In genomic region chr17:78355045-78355641, GRCh38 we compare ENCODE assay signal across 9 cellular contexts. TPM values are rescaled to one million over a fixed set of nuclear protein-coding genes. Genes with fewer than 3 reads are reported as not detected.
DNase-seq lines count a peak whose midpoint lies in the region; ATAC-seq and TF ChIP-seq lines count a peak whose summit lies in the region.
"Had no signal": no experiment of that assay in that cellular context is flagged by ENCODE, and none has a peak within 500 bp of the region (broad histone marks: within the 10 kb centered on the region; RNA-seq: fewer than 3 reads in every experiment).

No MANE protein-coding gene starts in this region.

- H3K36me3 ChIP-seq in CD4-positive, alpha-beta memory T cell (ENCODE audit: insufficient read depth, low read length): peaks cover 21% of the 10 kb centered on the region
- peaks cover 10% of the 10 kb centered on the region; the same call in 1 of the 2 replicates for H3K36me3 ChIP-seq in Panc1 (ENCODE audit: control insufficient read depth, insufficient read depth, low read length)
- H3K36me3 ChIP-seq in colonic mucosa: peaks cover 6% of the 10 kb centered on the region
- H3K36me3 ChIP-seq in adrenal gland (replicated peaks in 1 of 2): peaks cover 0 to 22% of the 10 kb centered on the region in 2 donors

- H3K4me3 Mint-ChIP-seq in CD4-positive, alpha-beta memory T cell: peak overlapping the region; percentile 60 to 89 (median 87)
- peak overlapping the region; percentile 89 for H3K4me3 Mint-ChIP-seq in osteocyte (ENCODE audit: unreplicated experiment)

- DNase-seq in CD4-positive, alpha-beta memory T cell: peak; percentile 51 to 81 (median 55)
- DNase-seq in Panc1 (ENCODE audit: low read depth, low spot score): no peak
- DNase-seq in colonic mucosa: no peak
- DNase-seq in osteocyte (ENCODE audit: extremely low spot score, unreplicated experiment): no peak
- DNase-seq in amygdala (lab: John Stamatoyannopoulos, UW): no peak
- DNase-seq in KG1 (lab: John Stamatoyannopoulos, UW): no peak
- DNase-seq in adrenal gland: no peak
- DNase-seq: NCI-H1092 had no signal

- H3K27me3 Mint-ChIP-seq in CD4-positive, alpha-beta memory T cell: no peaks in the 10 kb centered on the region
- no peaks in the 10 kb centered on the region for H3K27me3 Mint-ChIP-seq in osteocyte (ENCODE audit: unreplicated experiment)

- peak overlapping the region; percentile 81 for H3K27ac ChIP-seq in CD4-positive, alpha-beta memory T cell (ENCODE audit: low read depth, low read length)
- H3K27ac ChIP-seq in Panc1 (ENCODE audit: low read length) (peak overlapping the region; percentile 98), colonic mucosa (peak overlapping the region; percentile 38), adrenal gland (peak overlapping the region in 2 of 5 donors; percentile 49 to 61)

- H3K4me1 Mint-ChIP-seq in CD4-positive, alpha-beta memory T cell: peaks cover 36 to 78% (median 61%) of the 10 kb centered on the region in 4 donors
- H3K4me1 Mint-ChIP-seq in osteocyte (ENCODE audit: unreplicated experiment): peaks cover 69% of the 10 kb centered on the region

- TF ChIP-seq CTCF in Panc1 (IDR thresholded peaks at IDR 0.05): no peak
- no peak for TF ChIP-seq CTCF in colonic mucosa (IDR thresholded peaks at IDR 0.05)
- TF ChIP-seq CTCF in osteocyte (IDR thresholded peaks at IDR 0.05): no peak
- no peak for TF ChIP-seq CTCF in adrenal gland (IDR thresholded peaks at IDR 0.05)

- H3K4me3 ChIP-seq in CD4-positive, alpha-beta memory T cell (ENCODE audit: low read length in 2 of 2): peak overlapping the region in 1 of 2 donors; percentile 42
- H3K4me3 ChIP-seq in Panc1 (ENCODE audit: low read depth in 2 of 2, low read length in 2 of 2): 0 out of 4 replicates have a peak overlapping the region, but pooled peaks of 1 of the 2 experiments have one; percentile 98
- H3K4me3 ChIP-seq in colonic mucosa: no peak overlapping the region
- no peak overlapping the region for H3K4me3 ChIP-seq in adrenal gland

- no peak for TF ChIP-seq POLR2A in adrenal gland (IDR thresholded peaks at IDR 0.05)

- peaks cover 0 to 2% (median 0%) of the 10 kb centered on the region in 8 donors for H3K9me3 Mint-ChIP-seq in CD4-positive, alpha-beta memory T cell
- H3K9me3 Mint-ChIP-seq in osteocyte (ENCODE audit: unreplicated experiment): no peaks in the 10 kb centered on the region

- POLR2A ChIA-PET in CD4-positive, alpha-beta memory T cell (lab: Charles Lee; ENCODE audit: partially characterized antibody): interaction anchor here (2.2 kb wide), 1 partner anchor 41 kb away, joined by 14 read pairs; no protein-coding TSS in a partner anchor
- POLR2A ChIA-PET in Panc1 (lab: Charles Lee): interaction anchor here (0.6 kb wide), 2 partner anchors 86 to 106 kb away, joined by 3 to 4 read pairs; no protein-coding TSS in a partner anchor

- BruUV-seq in Panc1 (replicated peaks; lab: Mats Ljungman, UMichigan): no TSS peak

- WGBS in adrenal gland, 4 donors: 63 to 75% (median 71%) methylated on average over 9 of the region's 9 CpGs

- peaks cover 19 to 29% of the 10 kb centered on the region in 2 donors for H3K36me3 Mint-ChIP-seq in CD4-positive, alpha-beta memory T cell
- peaks cover 32% of the 10 kb centered on the region for H3K36me3 Mint-ChIP-seq in osteocyte (ENCODE audit: unreplicated experiment)

- intact Hi-C loops in CD4-positive, alpha-beta memory T cell (cut with micrococcal nuclease): no loop called here
- intact Hi-C loops in Panc1 (cut with micrococcal nuclease; ENCODE audit: unreplicated experiment) (no loop called here), colonic mucosa (cut with DNase I) (no loop called here), adrenal gland (cut with DNase I) (no loop called here)

- no peak overlapping the region for H3K9ac ChIP-seq in colonic mucosa (ENCODE audit: low read depth in 2 of 2, low read length in 2 of 2)

- no peaks in the 10 kb centered on the region for H3K9me3 ChIP-seq in CD4-positive, alpha-beta memory T cell (ENCODE audit: control insufficient read depth in 1 of 2, low read length in 2 of 2)
- H3K9me3 ChIP-seq in Panc1 (ENCODE audit: control insufficient read depth, insufficient read depth, low read depth, low read length): no peaks in the 10 kb centered on the region
- no peaks in the 10 kb centered on the region for H3K9me3 ChIP-seq in colonic mucosa
- no peaks in the 10 kb centered on the region for H3K9me3 ChIP-seq in adrenal gland (replicated peaks in 1 of 3)

- peak overlapping the region; percentile 96 to 99 (median 99) for H3K27ac Mint-ChIP-seq in CD4-positive, alpha-beta memory T cell
- peak overlapping the region; percentile 97 for H3K27ac Mint-ChIP-seq in osteocyte (ENCODE audit: unreplicated experiment)

- CTCF ChIA-PET in CD4-positive, alpha-beta memory T cell (lab: Charles Lee; ENCODE audit: partially characterized antibody): interaction anchor here (0.9 to 8.5 kb wide), 4 partner anchors 12 to 103 kb away, joined by 3 to 134 read pairs (median 4); no protein-coding TSS in a partner anchor
- CTCF ChIA-PET in Panc1 (lab: Charles Lee): no interaction called here

- peaks cover 77% of the 10 kb centered on the region for H3K4me1 ChIP-seq in CD4-positive, alpha-beta memory T cell (ENCODE audit: insufficient read depth, low read length)
- H3K4me1 ChIP-seq in Panc1 (ENCODE audit: control insufficient read depth, insufficient read depth, low read length) (peaks cover 63% of the 10 kb centered on the region), colonic mucosa (peaks cover 16% of the 10 kb centered on the region), adrenal gland (replicated peaks in 1 of 2) (peaks cover 26 to 69% of the 10 kb centered on the region in 2 donors)

- in situ Hi-C loops in Panc1 (cut with HindIII; ENCODE audit: low pct_unique_long_range_greater_than_20kb, low sequenced_read_pairs): no loop called here

- no peaks in the 10 kb centered on the region for H3K27me3 ChIP-seq in CD4-positive, alpha-beta memory T cell (ENCODE audit: insufficient read depth, low read length)
- no peaks in the 10 kb centered on the region for H3K27me3 ChIP-seq in Panc1 (ENCODE audit: control insufficient read depth, insufficient read depth, low read length)
- H3K27me3 ChIP-seq in colonic mucosa: no peaks in the 10 kb centered on the region
- H3K27me3 ChIP-seq in adrenal gland: no peaks in the 10 kb centered on the region

- ATAC-seq in Panc1: no peak
- no peak for ATAC-seq in esophagus mucosa

RNA-seq across cellular contexts. Expression of gene SOCS3, which starts 4.7 kb away (rescaled TPM):
- total RNA-seq in CD4-positive, alpha-beta memory T cell: 1 to 10 TPM; 7.5 to 8.4 TPM
- polyA plus RNA-seq in CD4-positive, alpha-beta memory T cell: 100 to 1,000 TPM in 1 of 2 donors, 10 to 100 TPM in 1; 60.8 to 220 TPM
- total RNA-seq in Panc1 (2021; ENCODE audit: unreplicated experiment) (53.1 TPM), colonic mucosa (10 to 100 TPM; 19.7 to 29.4 TPM), osteocyte (79.1 and 86.4 TPM in 2 replicates), esophagus mucosa (13.6 TPM), adrenal gland (100 to 1,000 TPM in 3 of 8 donors, 10 to 100 TPM in 3, 1 to 10 TPM in 2; 5.3 to 114 (median 60.3) TPM)
- 30.5 TPM for polyA plus RNA-seq in Panc1 (2012; ENCODE audit: insufficient read length)
- 10 to 100 TPM in 2 of 3 donors, 1 to 10 TPM in 1; 4.8 to 96.5 (median 15.4) TPM for polyA plus RNA-seq in adrenal gland

RNA-seq across cellular contexts. Expression of gene PGS1, which starts 23.3 kb away (rescaled TPM):
- total RNA-seq in CD4-positive, alpha-beta memory T cell: 10 to 100 TPM; 84.4 to 84.8 TPM
- polyA plus RNA-seq in CD4-positive, alpha-beta memory T cell: 10 to 100 TPM; 33.9 to 36.6 TPM
- total RNA-seq in Panc1 (2021; ENCODE audit: unreplicated experiment) (47.5 TPM), colonic mucosa (10 to 100 TPM; 33.3 to 40.2 TPM), osteocyte (52.7 and 53.0 TPM in 2 replicates), esophagus mucosa (15.9 TPM), adrenal gland (10 to 100 TPM; 27.9 to 64.5 (median 34.9) TPM)
- polyA plus RNA-seq in Panc1 (2012; ENCODE audit: insufficient read length): 40.3 TPM
- polyA plus RNA-seq in adrenal gland: 10 to 100 TPM; 11.9 to 26.9 (median 21.9) TPM

Comparison
In these comparisons a context has a peak if more than half of its experiments do, and no peak if none do; other contexts are left out.
1. DNase-seq: peak in CD4-positive, alpha-beta memory T cell (5 of 5); none in Panc1 (single experiment), colonic mucosa (single experiment), osteocyte (single experiment), amygdala (0 of 56), KG1 (single experiment) and adrenal gland (0 of 7).